24 cellular contexts compared by ENCODE assay signal in genomic region chr3:21682231-21682630, GRCh38.
"Had no signal": no experiment of that assay in that cellular context is flagged by ENCODE, and none has a peak within 500 bp of the region (broad histone marks: within the 10 kb centered on the region; RNA-seq: fewer than 3 reads in every experiment).

No MANE protein-coding gene starts in this region.

- H3K4me3 ChIP-seq: colonic mucosa, gastrocnemius medialis, heart right ventricle, mucosa of descending colon, right lobe of liver, skin epidermis, transverse colon, uterus had no signal

- H3K27ac ChIP-seq: colonic mucosa, gastrocnemius medialis, right lobe of liver, transverse colon, uterus had no signal

- H3K27me3 ChIP-seq: colonic mucosa, gastrocnemius medialis, heart right ventricle, right lobe of liver, transverse colon, uterus had no signal

- DNase-seq: activated B cell treated with CpG ODN at 0.5 μM for 24 hours; activated CD4-positive, alpha-beta T cell treated with anti-CD3 and anti-CD28 coated beads for 36 hours; activated CD4-positive, alpha-beta T cell treated with anti-CD3 and anti-CD28 coated beads, Interleukin-2, amount 50 U/mL, for 4 hours; activated CD8-positive, alpha-beta memory T cell treated with anti-CD3 and anti-CD28 coated beads for 24 hours; activated CD8-positive, alpha-beta memory T cell treated with anti-CD3 and anti-CD28 coated beads, Interleukin-2, amount 50 U/mL, for 4 hours; activated naive CD4-positive, alpha-beta T cell; activated T-cell treated with anti-CD3 and anti-CD28 coated beads, Interleukin-2, amount 50 U/mL, for 24 hours; colonic mucosa; endodermal cell; gastrocnemius medialis; heart right ventricle; islet precursor cell; left cardiac atrium; mesenchymal stem cell; mucosa of descending colon; occipital lobe; right lobe of liver; stimulated activated CD4-positive, alpha-beta T cell treated with anti-CD3 and anti-CD28 coated beads, Interleukin-1b, Interleukin-23, amount 100 ng/mL, for 48 hours; stimulated activated naive CD8-positive, alpha-beta T cell treated with anti-CD3 and anti-CD28 coated beads, Interleukin-15, amount 100 ng/mL, for 72 hours; transverse colon; uterus had no signal

- H3K4me1 ChIP-seq: colonic mucosa, right lobe of liver, transverse colon, uterus had no signal

- ATAC-seq: activated CD4-positive, alpha-beta T cell treated with anti-CD3 and anti-CD28 coated beads for 36 hours; activated T-helper 17 cell treated with anti-CD3 and anti-CD28 coated beads, Interleukin-2, amount 50 U/mL, for 72 hours; gastrocnemius medialis; heart right ventricle; left cardiac atrium; mucosa of descending colon; right lobe of liver; stimulated activated effector memory CD8-positive, alpha-beta T cell treated with anti-CD3 and anti-CD28 coated beads, Interleukin-12 subunit alpha, Interleukin-12 subunit beta, amount 100 ng/mL, for 72 hours; stimulated activated naive CD8-positive, alpha-beta T cell treated with anti-CD3 and anti-CD28 coated beads, Interleukin-15, amount 100 ng/mL, for 72 hours had no signal

- H3K9me3 ChIP-seq: colonic mucosa, gastrocnemius medialis, heart right ventricle, mucosa of descending colon, right lobe of liver, transverse colon, uterus had no signal

- H3K36me3 ChIP-seq: colonic mucosa, gastrocnemius medialis, heart right ventricle, right lobe of liver, transverse colon, uterus had no signal
